8 cellular contexts compared by ENCODE assay signal in the genomic region with DNA sequence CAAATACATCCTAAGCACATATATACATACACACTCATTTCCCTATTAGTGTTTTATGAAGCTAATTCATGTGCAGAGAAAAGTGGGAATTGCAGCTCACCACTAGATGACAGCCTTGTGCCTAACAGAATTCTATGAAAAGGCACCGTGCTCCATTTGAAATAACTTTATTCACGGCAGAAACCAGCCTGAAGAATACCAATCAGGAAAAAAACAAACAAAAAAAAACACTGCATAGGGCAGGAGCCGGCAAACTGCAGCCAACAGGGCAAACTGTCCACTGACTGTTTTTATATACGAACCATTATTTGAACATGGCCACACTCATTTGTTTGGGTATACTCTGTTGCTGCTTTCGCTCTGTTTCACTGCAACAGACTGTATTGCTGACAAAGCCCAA.
DNase-seq lines count a peak whose midpoint lies in the region; TF ChIP-seq lines count a peak whose summit lies in the region.

No MANE protein-coding gene starts in this region.

- H3K4me1 Mint-ChIP-seq in nephron, result peaks cover 16% of the 10 kb centered on the region

- peak overlapping the region; percentile 16 to 74 (median 53) for H3K27ac Mint-ChIP-seq in nephron

- H3K27me3 ChIP-seq in OCI-LY3 (ENCODE audit: low read depth, low read length), result no peaks in the 10 kb centered on the region

- CTCF ChIA-PET in AG04449 (lab: Yijun Ruan, JAX), result interaction anchor here (0.7 to 1.5 kb wide), 6 partner anchors 9 to 506 kb away, joined by 3 to 8 read pairs (median 5); a partner anchor contains a TSS

- no peak overlapping the region for H3K27ac ChIP-seq in OCI-LY3 (ENCODE audit: low read length)

- no peaks in the 10 kb centered on the region for H4K20me1 ChIP-seq in OCI-LY3 (ENCODE audit: insufficient read depth, low read length)

- peaks cover 14% of the 10 kb centered on the region for H3K36me3 ChIP-seq in OCI-LY3 (replicated peaks; ENCODE audit: low read depth, low read length)

- no peaks in the 10 kb centered on the region for H3K9me3 Mint-ChIP-seq in nephron

- DNase-seq in AG04449 (ENCODE audit: low read depth, low spot score) (no peak), epithelial cell of esophagus (ENCODE audit: low read depth) (peak; percentile 57), SKM-1 (lab: John Stamatoyannopoulos, UW; ENCODE audit: unreplicated experiment) (no peak), GF-D8 (lab: John Stamatoyannopoulos, UW) (no peak), NCI-H2029 treated with DMSO at 0.1 percent for 48 hours (lab: John Stamatoyannopoulos, UW) (no peak)

- H3K4me2 ChIP-seq in OCI-LY3 (ENCODE audit: low read length), result no peak overlapping the region

- H3K36me3 Mint-ChIP-seq in nephron (ENCODE audit: low read depth), result peaks cover 17% of the 10 kb centered on the region

- no peaks in the 10 kb centered on the region for H3K4me1 ChIP-seq in OCI-LY3 (ENCODE audit: low read length)

- H2AFZ ChIP-seq in OCI-LY3 (ENCODE audit: low read depth, low read length), result no peak overlapping the region

- TF ChIP-seq CTCF in AG04449 (IDR thresholded peaks at IDR 0.05; ENCODE audit: insufficient read depth, low read length, missing control alignments) (peak; percentile 57), GM12875 (IDR thresholded peaks at IDR 0.05; ENCODE audit: borderline replicate concordance, insufficient read depth, low read depth, low read length) (peak; percentile 54; the same call in 1 of the 2 replicates), OCI-LY3 (IDR thresholded peaks at IDR 0.05; ENCODE audit: low read depth, low read length) (peak; percentile 72), epithelial cell of esophagus (IDR thresholded peaks at IDR 0.05; ENCODE audit: insufficient read depth, low read depth, low read length, missing control alignments) (peak; percentile 95), nephron (IDR thresholded peaks at IDR 0.05; ENCODE audit: unreplicated experiment in 3 of 3) (peak; percentile 77 to 82 (median 77))

- H3K27me3 Mint-ChIP-seq in nephron (ENCODE audit: low read depth), result no peaks in the 10 kb centered on the region

- H3K9ac ChIP-seq in OCI-LY3 (ENCODE audit: low read length), result no peak overlapping the region

- H3K4me3 Mint-ChIP-seq in nephron, result peak overlapping the region in 2 of 3 experiments; percentile 33 to 54

- no peaks in the 10 kb centered on the region for H3K9me3 ChIP-seq in OCI-LY3 (ENCODE audit: insufficient read depth, low read length)

- H3K4me3 ChIP-seq in AG04449 (ENCODE audit: low read depth, low read length), result no peak overlapping the region
- no peak overlapping the region for H3K4me3 ChIP-seq in GM12875 (ENCODE audit: low read depth, low read length)
- no peak overlapping the region for H3K4me3 ChIP-seq in OCI-LY3 (ENCODE audit: low read length)
- H3K4me3 ChIP-seq in epithelial cell of esophagus (ENCODE audit: low read length), result no peak overlapping the region

- no peaks in the 10 kb centered on the region for H3K79me2 ChIP-seq in OCI-LY3 (ENCODE audit: low read length)

- POLR2A ChIA-PET in AG04449 (lab: Yijun Ruan, JAX), result interaction anchor here (0.6 kb wide), 1 partner anchor 663 kb away, joined by 3 read pairs; no protein-coding TSS in a partner anchor
